Comparison of ENCODE assay signal across 23 cellular contexts in the genomic region with DNA sequence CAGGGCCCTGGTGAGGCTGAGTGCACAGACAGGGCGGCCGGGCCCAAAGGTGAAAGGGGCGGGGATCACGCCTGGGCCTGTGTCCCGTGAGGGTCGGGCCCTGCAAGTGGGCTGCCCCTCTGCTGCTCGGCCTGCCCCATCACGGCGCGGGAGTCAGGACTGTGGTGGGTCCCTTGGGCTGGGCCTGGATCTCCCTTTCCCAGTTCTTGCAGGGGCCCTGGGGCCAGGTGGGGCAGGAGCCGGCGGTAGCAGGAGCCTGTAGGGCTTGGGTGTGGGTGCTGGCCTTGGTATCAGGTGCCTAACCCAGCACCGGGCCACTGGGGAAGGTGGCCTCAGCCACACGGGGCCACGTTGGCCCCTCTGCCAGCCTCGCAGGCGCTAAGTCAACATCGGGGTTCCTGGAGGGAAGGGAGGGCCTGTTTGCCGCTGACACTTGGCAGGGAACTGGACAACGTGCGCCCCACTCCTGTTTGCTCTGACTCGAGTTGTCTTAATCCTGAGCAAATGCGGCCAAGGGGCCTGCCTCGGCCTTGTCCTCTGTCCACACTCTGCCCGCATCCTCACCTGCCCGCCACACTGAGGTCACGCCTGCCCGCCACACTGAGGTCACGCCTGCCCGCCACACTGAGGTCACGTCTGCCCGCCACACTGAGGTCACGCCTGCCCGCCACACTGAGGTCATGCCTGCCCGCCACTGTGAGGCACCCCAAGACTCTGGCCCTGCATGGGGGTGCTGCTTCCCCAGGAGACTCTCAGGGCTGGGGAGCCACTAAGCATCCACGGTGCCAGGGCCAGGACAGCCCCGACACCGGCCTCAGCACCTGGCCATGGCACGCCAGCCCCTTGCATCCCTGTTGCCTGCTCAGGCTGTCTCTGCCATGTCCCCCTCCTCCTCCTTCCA. TPM values are rescaled to one million over a fixed set of nuclear protein-coding genes. Genes with fewer than 3 reads are reported as not detected.
DNase-seq lines count a peak whose midpoint lies in the region; ATAC-seq and TF ChIP-seq lines count a peak whose summit lies in the region.
"Had no signal": no experiment of that assay in that cellular context is flagged by ENCODE, and none has a peak within 500 bp of the region (broad histone marks: within the 10 kb centered on the region; RNA-seq: fewer than 3 reads in every experiment).

No MANE protein-coding gene starts in this region.

- H3K27me3 ChIP-seq in right atrium auricular region = no peaks in the 10 kb centered on the region

- H3K36me3 ChIP-seq in right atrium auricular region (no peaks in the 10 kb centered on the region), mucosa of descending colon (ENCODE audit: low read depth) (no peaks in the 10 kb centered on the region)
- H3K36me3 ChIP-seq: esophagus squamous epithelium, neural progenitor cell, thoracic aorta had no signal

- H3K4me3 ChIP-seq in right atrium auricular region (no peak overlapping the region), mucosa of descending colon (no peak overlapping the region)
- H3K4me3 ChIP-seq: esophagus squamous epithelium, neural progenitor cell, thoracic aorta had no signal

- H3K27me3 Mint-ChIP-seq in glutamatergic neuron (ENCODE audit: unreplicated experiment) (peaks cover 10% of the 10 kb centered on the region), type B pancreatic cell (peaks cover 23% of the 10 kb centered on the region)

- H3K4me1 Mint-ChIP-seq in glutamatergic neuron (ENCODE audit: low read depth, unreplicated experiment) (no peaks in the 10 kb centered on the region), type B pancreatic cell (ENCODE audit: unreplicated experiment) (no peaks in the 10 kb centered on the region)
- H3K4me1 Mint-ChIP-seq: CD4-positive, CD25-positive, alpha-beta regulatory T cell; neural progenitor cell had no signal

- H3K9me3 ChIP-seq in right atrium auricular region (peaks cover 0 to 32% of the 10 kb centered on the region in 2 donors), mucosa of descending colon (peaks cover 16% of the 10 kb centered on the region)

- intact Hi-C loops in Right ventricle myocardium superior (cut with DNase I) = loop anchor here (10.0 kb wide), 1 partner anchor 366 kb away; a partner anchor contains a TSS
- intact Hi-C loops in mucosa of descending colon (cut with DNase I, micrococcal nuclease) = loop anchor here in 1 of 2 donors (10.0 kb wide), 1 partner anchor 306 kb away; no protein-coding TSS in a partner anchor

- H3K4me1 ChIP-seq in right atrium auricular region = no peaks in the 10 kb centered on the region
- peaks cover 4% of the 10 kb centered on the region for H3K4me1 ChIP-seq in mucosa of descending colon (ENCODE audit: low read depth)
- H3K4me1 ChIP-seq: esophagus squamous epithelium, neural progenitor cell had no signal

- no peak overlapping the region for H3K27ac ChIP-seq in right atrium auricular region
- H3K27ac ChIP-seq: esophagus squamous epithelium, neural progenitor cell, thoracic aorta had no signal

- H3K9me3 Mint-ChIP-seq in glutamatergic neuron (ENCODE audit: unreplicated experiment) (peaks cover 14% of the 10 kb centered on the region), type B pancreatic cell (peaks cover 19% of the 10 kb centered on the region)

- H3K27ac Mint-ChIP-seq in glutamatergic neuron (ENCODE audit: unreplicated experiment) (no peak overlapping the region), type B pancreatic cell (no peak overlapping the region)
- H3K27ac Mint-ChIP-seq: effector memory CD8-positive, alpha-beta T cell; HFFc6; neural progenitor cell had no signal

- DNase-seq in Right ventricle myocardium superior = peak; percentile 34
- no peak for DNase-seq in right atrium auricular region (ENCODE audit: low spot score)
- peak; percentile 5 for DNase-seq in glutamatergic neuron
- peak in 2 of 3 donors; percentile 22 to 40 for DNase-seq in mucosa of descending colon
- peak; percentile 67 for DNase-seq in type B pancreatic cell (ENCODE audit: extremely low spot score, unreplicated experiment)
- DNase-seq in dermis blood vessel endothelial cell = no peak
- DNase-seq in cerebellar cortex (ENCODE audit: low spot score) = no peak
- DNase-seq: activated CD4-positive, alpha-beta T cell treated with anti-CD3 and anti-CD28 coated beads for 4 hours; activated gamma-delta T cell treated with Interleukin-2 at 50 U/mL for 16 hours; CD4-positive, CD25-positive, alpha-beta regulatory T cell; DMS 273 treated with DMSO at 0.1 percent for 48 hours; effector memory CD8-positive, alpha-beta T cell; esophagus squamous epithelium; HFFc6; NCI-H524; RPMI8226; stimulated activated CD4-positive, alpha-beta T cell treated with anti-CD3 and anti-CD28 coated beads, Interleukin-15, amount 100 ng/mL, for 24 hours; SW 1271 had no signal

- TF ChIP-seq CTCF in right atrium auricular region (IDR thresholded peaks at IDR 0.05) (no peak), glutamatergic neuron (IDR thresholded peaks at IDR 0.05; ENCODE audit: partially characterized antibody, unreplicated experiment) (no peak), mucosa of descending colon (IDR thresholded peaks at IDR 0.05) (no peak), type B pancreatic cell (conservative IDR thresholded peaks at IDR 0.05) (no peak)

- H3K4me3 Mint-ChIP-seq in glutamatergic neuron (ENCODE audit: unreplicated experiment) = no peak overlapping the region
- no peak overlapping the region for H3K4me3 Mint-ChIP-seq in type B pancreatic cell
- H3K4me3 Mint-ChIP-seq: CD4-positive, CD25-positive, alpha-beta regulatory T cell; effector memory CD8-positive, alpha-beta T cell; HFFc6; neural progenitor cell had no signal

- H3K36me3 Mint-ChIP-seq in glutamatergic neuron (ENCODE audit: unreplicated experiment) = peaks cover 26% of the 10 kb centered on the region
- no peaks in the 10 kb centered on the region for H3K36me3 Mint-ChIP-seq in type B pancreatic cell
- H3K36me3 Mint-ChIP-seq: CD4-positive, CD25-positive, alpha-beta regulatory T cell; neural progenitor cell had no signal

- ATAC-seq in Right ventricle myocardium superior (ENCODE audit: poor library complexity) (no peak), mucosa of descending colon (no peak), HG02884 (IDR thresholded peaks at IDR 0.05; ENCODE audit: unreplicated experiment) (no peak)
- ATAC-seq: effector memory CD8-positive, alpha-beta T cell had no signal

RNA-seq across cellular contexts. Expression of a gene that starts 14.3 kb away (rescaled TPM):
- total RNA-seq in Right ventricle myocardium superior = not detected
- not detected for total RNA-seq in right atrium auricular region
- not detected for total RNA-seq in glutamatergic neuron (ENCODE audit: unreplicated experiment)
- 100 to 1,000 TPM; 133 to 431 (median 135) TPM for total RNA-seq in mucosa of descending colon
- total RNA-seq in type B pancreatic cell (ENCODE audit: low replicate concordance) = 0.48 and 2.0 TPM in 2 replicates
- total RNA-seq in dermis blood vessel endothelial cell = not detected in 2 replicates
- total RNA-seq: astrocyte; CD4-positive, CD25-positive, alpha-beta regulatory T cell; HFFc6; renal cortical epithelial cell; thoracic aorta had no signal

RNA-seq across cellular contexts. Expression of a gene that starts 50.9 kb away (rescaled TPM):
- total RNA-seq in Right ventricle myocardium superior (not detected), right atrium auricular region (not detected), glutamatergic neuron (ENCODE audit: unreplicated experiment) (not detected), mucosa of descending colon (under 1 TPM in 2 of 3 donors, not detected in 1; 0.03 to 0.63 TPM), type B pancreatic cell (ENCODE audit: low replicate concordance) (0.10 and 1.4 TPM in 2 replicates), dermis blood vessel endothelial cell (not detected in 2 replicates)
- total RNA-seq: astrocyte; CD4-positive, CD25-positive, alpha-beta regulatory T cell; HFFc6; renal cortical epithelial cell had no signal

Comparison
In these comparisons a context has a peak if more than half of its experiments do, and no peak if none do; other contexts are left out.
1. DNase-seq: peak in Right ventricle myocardium superior (single experiment), glutamatergic neuron (single experiment), mucosa of descending colon (2 of 3) and type B pancreatic cell (single experiment); none in right atrium auricular region (single experiment), dermis blood vessel endothelial cell (single experiment) and cerebellar cortex (single experiment).
2. RNA of a gene that starts 14.3 kb away (total RNA-seq): 133 to 431 TPM in mucosa of descending colon; 0.48 to 2.0 TPM in type B pancreatic cell, not detected in glutamatergic neuron (single experiment), not detected in Right ventricle myocardium superior (single experiment), not detected in right atrium auricular region and not detected in dermis blood vessel endothelial cell; every median in the first group is over 10 times any median in the second.